ENCODE assay signal across 7 cellular contexts in genomic region chr4:108619372-108620100, GRCh38. TPM values are rescaled to one million over a fixed set of nuclear protein-coding genes. Genes with fewer than 3 reads are reported as not detected.
DNase-seq lines count a peak whose midpoint lies in the region; ATAC-seq lines count a peak whose summit lies in the region.

No MANE protein-coding gene starts in this region.

- H3K27ac ChIP-seq in iPS-18a (ENCODE audit: low read length) = no peak overlapping the region

- peaks cover 3% of the 10 kb centered on the region for H3K36me3 Mint-ChIP-seq in IgD-negative memory B cell
- H3K36me3 Mint-ChIP-seq in activated naive CD4-positive, alpha-beta T cell treated with anti-CD3 and anti-CD28 coated beads for 36 hours (ENCODE audit: low read depth) = peaks cover 56% of the 10 kb centered on the region

- no peaks in the 10 kb centered on the region for H3K27me3 ChIP-seq in iPS-18a (ENCODE audit: control insufficient read depth, insufficient read depth, low read length)

- peaks cover 2% of the 10 kb centered on the region for H3K27me3 Mint-ChIP-seq in IgD-negative memory B cell
- no peaks in the 10 kb centered on the region for H3K27me3 Mint-ChIP-seq in activated naive CD4-positive, alpha-beta T cell treated with anti-CD3 and anti-CD28 coated beads for 36 hours (ENCODE audit: low read depth)

- H3K4me3 ChIP-seq in iPS-18a (ENCODE audit: low read length) = peak overlapping the region; percentile 91

- H3K4me1 Mint-ChIP-seq in IgD-negative memory B cell = peaks cover 17 to 38% (median 21%) of the 10 kb centered on the region in 3 donors
- H3K4me1 Mint-ChIP-seq in activated naive CD4-positive, alpha-beta T cell treated with anti-CD3 and anti-CD28 coated beads for 36 hours (ENCODE audit: low read depth) = peaks cover 39% of the 10 kb centered on the region

- no peaks in the 10 kb centered on the region for H3K4me1 ChIP-seq in iPS-18a (ENCODE audit: control insufficient read depth, low read depth, low read length)

- intact Hi-C loops in activated naive CD4-positive, alpha-beta T cell treated with anti-CD3 and anti-CD28 coated beads for 36 hours (cut with micrococcal nuclease) = loop anchor here (1.0 to 10.0 kb wide), 13 partner anchors 8 to 1575 kb away; partner anchors contain the start of genes CYP2U1, ELOVL6, GAR1 and HADH

- H3K9ac ChIP-seq in iPS-18a (ENCODE audit: low read length) = no peak overlapping the region

- H3K36me3 ChIP-seq in iPS-18a (ENCODE audit: control insufficient read depth, low read depth, low read length) = peaks cover 32% of the 10 kb centered on the region

- H3K27ac Mint-ChIP-seq in IgD-negative memory B cell = peak overlapping the region; percentile 83 to 97 (median 85)
- peak overlapping the region; percentile 95 for H3K27ac Mint-ChIP-seq in activated naive CD4-positive, alpha-beta T cell treated with anti-CD3 and anti-CD28 coated beads for 36 hours

- DNase-seq in activated naive CD4-positive, alpha-beta T cell treated with anti-CD3 and anti-CD28 coated beads for 36 hours = peak; percentile 76
- peak; percentile 62 for DNase-seq in stimulated activated CD8-positive, alpha-beta memory T cell treated with anti-CD3 and anti-CD28 coated beads, Interleukin-4, amount 100 ng/mL, for 48 hours
- DNase-seq in NCI-H2171 treated with DMSO at 0.1 percent for 48 hours (lab: John Stamatoyannopoulos, UW) = no peak
- DNase-seq in midbrain (lab: John Stamatoyannopoulos, UW) = no peak

- H3K9me3 ChIP-seq in iPS-18a (ENCODE audit: control insufficient read depth, low read depth, low read length) = no peaks in the 10 kb centered on the region

- H3K9me3 Mint-ChIP-seq in IgD-negative memory B cell = peaks cover 1 to 3% (median 3%) of the 10 kb centered on the region in 3 donors
- H3K9me3 Mint-ChIP-seq in activated naive CD4-positive, alpha-beta T cell treated with anti-CD3 and anti-CD28 coated beads for 36 hours = peaks cover 5% of the 10 kb centered on the region

- CTCF ChIA-PET in activated naive CD4-positive, alpha-beta T cell treated with anti-CD3 and anti-CD28 coated beads for 36 hours (lab: Charles Lee) = interaction anchor here (2.2 kb wide), 1 partner anchor 600 kb away, joined by 10 read pairs; no protein-coding TSS in a partner anchor

- H3K4me3 Mint-ChIP-seq in IgD-negative memory B cell = peak overlapping the region; percentile 86 to 98 (median 96)
- peak overlapping the region; percentile 93 for H3K4me3 Mint-ChIP-seq in activated naive CD4-positive, alpha-beta T cell treated with anti-CD3 and anti-CD28 coated beads for 36 hours

- ATAC-seq in GM21423 (IDR thresholded peaks at IDR 0.05; ENCODE audit: unreplicated experiment) = peak; percentile 6

RNA-seq across cellular contexts. Expression of gene RPL34, which starts 0.8 kb away (rescaled TPM):
- 4,257 TPM for polyA plus RNA-seq in IgD-negative memory B cell
- 1,000 to 10,000 TPM; 1,983 to 2,004 TPM for total RNA-seq in activated naive CD4-positive, alpha-beta T cell treated with anti-CD3 and anti-CD28 coated beads for 36 hours

RNA-seq across cellular contexts. Expression of gene OSTC, which starts 30.9 kb away (rescaled TPM):
- 83.0 TPM for polyA plus RNA-seq in IgD-negative memory B cell
- 10 to 100 TPM; 72.5 to 73.3 TPM for total RNA-seq in activated naive CD4-positive, alpha-beta T cell treated with anti-CD3 and anti-CD28 coated beads for 36 hours

Comparison
In these comparisons a context has a peak if more than half of its experiments do, and no peak if none do; other contexts are left out.
1. DNase-seq: peak in activated naive CD4-positive, alpha-beta T cell treated with anti-CD3 and anti-CD28 coated beads for 36 hours (single experiment) and stimulated activated CD8-positive, alpha-beta memory T cell treated with anti-CD3 and anti-CD28 coated beads, Interleukin-4, amount 100 ng/mL, for 48 hours (single experiment); none in NCI-H2171 treated with DMSO at 0.1 percent for 48 hours (single experiment) and midbrain (single experiment).